In the genomic region with DNA sequence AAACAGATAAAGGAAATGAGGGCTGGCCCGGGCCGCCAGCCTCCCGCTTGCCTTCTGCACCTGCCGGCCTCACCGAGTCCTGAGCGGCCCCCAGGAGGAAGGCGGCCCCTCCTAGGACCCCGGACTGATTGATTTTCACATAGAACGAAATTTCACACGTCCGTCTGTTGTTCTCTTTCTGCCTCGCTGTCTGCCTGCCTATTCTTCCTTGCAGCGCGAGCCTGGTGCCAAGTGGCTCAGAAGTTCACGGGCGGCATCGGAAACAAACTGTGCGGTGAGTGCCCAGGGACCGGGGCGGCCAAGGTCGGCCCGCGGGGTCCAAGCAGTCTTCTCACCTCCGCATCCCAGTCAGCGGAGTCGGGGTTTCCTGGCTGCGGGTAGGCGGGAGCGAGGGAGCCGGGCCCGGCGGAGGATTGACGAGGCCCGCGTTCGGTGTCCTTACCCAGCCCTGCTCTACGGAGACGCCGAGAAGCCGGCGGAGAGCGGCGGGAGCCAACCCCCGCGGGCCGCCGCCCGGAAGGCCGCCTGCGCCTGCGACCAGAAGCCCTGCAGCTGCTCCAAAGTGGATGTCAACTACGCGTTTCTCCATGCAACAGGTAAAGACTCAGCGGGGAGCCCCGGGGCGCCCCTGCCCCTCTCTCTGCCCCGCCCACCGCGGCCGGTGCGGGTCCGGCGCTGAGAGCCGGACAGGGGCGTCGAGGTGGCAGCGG, we compare ENCODE assay signal across 12 cellular contexts. TPM values are rescaled to one million over a fixed set of nuclear protein-coding genes. Genes with fewer than 3 reads are reported as not detected.
DNase-seq lines count a peak whose midpoint lies in the region; ATAC-seq and TF ChIP-seq lines count a peak whose summit lies in the region.
"Had no signal": no experiment of that assay in that cellular context is flagged by ENCODE, and none has a peak within 500 bp of the region (broad histone marks: within the 10 kb centered on the region; RNA-seq: fewer than 3 reads in every experiment).

No MANE protein-coding gene starts in this region.

- H3K4me3 ChIP-seq in esophagus muscularis mucosa = peak overlapping the region in 1 of 4 donors; percentile 21
- H3K4me3 ChIP-seq in ovary = no peak overlapping the region

- H3K27ac Mint-ChIP-seq in activated CD4-positive, alpha-beta T cell treated with anti-CD3 and anti-CD28 coated beads, Interleukin-2, amount 10 ng/mL, durations not matched to agents 7 days and 5 days = peak overlapping the region; percentile 79
- H3K27ac Mint-ChIP-seq in natural killer cell = no peak overlapping the region
- H3K27ac Mint-ChIP-seq: CD14-positive monocyte had no signal

- H3K4me1 ChIP-seq in esophagus muscularis mucosa = peaks cover 14 to 37% (median 32%) of the 10 kb centered on the region in 4 donors
- no peaks in the 10 kb centered on the region for H3K4me1 ChIP-seq in ovary (ENCODE audit: insufficient read depth)

- H3K4me1 Mint-ChIP-seq in activated CD4-positive, alpha-beta T cell treated with anti-CD3 and anti-CD28 coated beads, Interleukin-2, amount 10 ng/mL, durations not matched to agents 7 days and 5 days = peaks cover 27% of the 10 kb centered on the region
- peaks cover 8 to 17% of the 10 kb centered on the region in 2 donors for H3K4me1 Mint-ChIP-seq in natural killer cell

- no peak for ATAC-seq in natural killer cell

- no peak for TF ChIP-seq EP300 in esophagus muscularis mucosa (IDR thresholded peaks at IDR 0.05)
- no peak for TF ChIP-seq EP300 in ovary (IDR thresholded peaks at IDR 0.05)

- peaks cover 91% of the 10 kb centered on the region for H3K27me3 Mint-ChIP-seq in activated CD4-positive, alpha-beta T cell treated with anti-CD3 and anti-CD28 coated beads, Interleukin-2, amount 10 ng/mL, durations not matched to agents 7 days and 5 days
- H3K27me3 Mint-ChIP-seq in natural killer cell (ENCODE audit: low read depth in 2 of 2) = peaks cover 72 to 81% of the 10 kb centered on the region in 2 donors

- intact Hi-C loops in esophagus muscularis mucosa (cut with DNase I) = no loop called here
- intact Hi-C loops in natural killer cell (cut with micrococcal nuclease) = no loop called here
- intact Hi-C loops in ovary (cut with DNase I) = no loop called here

- no peak for DNase-seq in activated CD4-positive, alpha-beta T cell treated with anti-CD3 and anti-CD28 coated beads, Interleukin-2, amount 10 ng/mL, durations not matched to agents 7 days and 5 days
- DNase-seq in activated CD4-positive, alpha-beta T cell treated with anti-CD3 and anti-CD28 coated beads, Interleukin-2, amount 50 U/mL, for 1 hour = no peak
- peak; percentile 35 for DNase-seq in NCI-H526 treated with DMSO at 0.1 percent for 48 hours (lab: John Stamatoyannopoulos, UW)
- DNase-seq in esophagus muscularis mucosa (ENCODE audit: extremely low spot score) = peak; percentile 70
- peak; percentile 25 for DNase-seq in stimulated activated CD8-positive, alpha-beta memory T cell treated with anti-CD3 and anti-CD28 coated beads, Interleukin-4, amount 100 ng/mL, for 48 hours
- DNase-seq in natural killer cell = no peak
- no peak for DNase-seq in midbrain (lab: John Stamatoyannopoulos, UW)
- DNase-seq in ovary = no peak
- DNase-seq: small intestine, stomach had no signal

- H3K27ac ChIP-seq in esophagus muscularis mucosa (replicated peaks in 1 of 4) (no peak overlapping the region), ovary (no peak overlapping the region)
- H3K27ac ChIP-seq: stomach had no signal

- POLR2A ChIA-PET in activated CD4-positive, alpha-beta T cell treated with anti-CD3 and anti-CD28 coated beads, Interleukin-2, amount 10 ng/mL, durations not matched to agents 7 days and 5 days (lab: Charles Lee) = no interaction called here

- no peaks in the 10 kb centered on the region for H3K9me3 Mint-ChIP-seq in activated CD4-positive, alpha-beta T cell treated with anti-CD3 and anti-CD28 coated beads, Interleukin-2, amount 10 ng/mL, durations not matched to agents 7 days and 5 days
- no peaks in the 10 kb centered on the region for H3K9me3 Mint-ChIP-seq in natural killer cell

- TF ChIP-seq CTCF in esophagus muscularis mucosa (IDR thresholded peaks at IDR 0.05) = no peak
- no peak for TF ChIP-seq CTCF in natural killer cell (IDR thresholded peaks at IDR 0.05)
- TF ChIP-seq CTCF in ovary (IDR thresholded peaks at IDR 0.05) = no peak

- no peak overlapping the region for H3K4me3 Mint-ChIP-seq in activated CD4-positive, alpha-beta T cell treated with anti-CD3 and anti-CD28 coated beads, Interleukin-2, amount 10 ng/mL, durations not matched to agents 7 days and 5 days
- no peak overlapping the region for H3K4me3 Mint-ChIP-seq in natural killer cell

- 6% methylated on average over 9 of the region's 67 CpGs for WGBS in esophagus muscularis mucosa
- 0 to 2% (median 1%) methylated on average over 49 to 67 of the region's 67 CpGs for WGBS in ovary, 3 donors

- no peaks in the 10 kb centered on the region for H3K9me3 ChIP-seq in esophagus muscularis mucosa
- H3K9me3 ChIP-seq in ovary = peaks cover 0 to 6% of the 10 kb centered on the region in 2 donors
- H3K9me3 ChIP-seq: stomach had no signal

- H3K27me3 ChIP-seq in esophagus muscularis mucosa = peaks cover 0 to 100% (median 36%) of the 10 kb centered on the region in 4 donors
- no peaks in the 10 kb centered on the region for H3K27me3 ChIP-seq in ovary

- no peak for TF ChIP-seq POLR2A in esophagus muscularis mucosa (IDR thresholded peaks at IDR 0.05; ENCODE audit: low read depth)
- no peak for TF ChIP-seq POLR2A in ovary (IDR thresholded peaks at IDR 0.05)

- no peaks in the 10 kb centered on the region for H3K36me3 Mint-ChIP-seq in activated CD4-positive, alpha-beta T cell treated with anti-CD3 and anti-CD28 coated beads, Interleukin-2, amount 10 ng/mL, durations not matched to agents 7 days and 5 days (ENCODE audit: low read depth)
- H3K36me3 Mint-ChIP-seq in natural killer cell = no peaks in the 10 kb centered on the region

- CTCF ChIA-PET in activated CD4-positive, alpha-beta T cell treated with anti-CD3 and anti-CD28 coated beads, Interleukin-2, amount 10 ng/mL, durations not matched to agents 7 days and 5 days (lab: Charles Lee) = no interaction called here

- H3K36me3 ChIP-seq in esophagus muscularis mucosa = no peaks in the 10 kb centered on the region
- H3K36me3 ChIP-seq in ovary = no peaks in the 10 kb centered on the region
- H3K36me3 ChIP-seq: stomach had no signal

RNA-seq across cellular contexts. Expression of gene GAD2, which starts 1.0 kb away (rescaled TPM):
- not detected for total RNA-seq in activated CD4-positive, alpha-beta T cell treated with anti-CD3 and anti-CD28 coated beads, Interleukin-2, amount 10 ng/mL, durations not matched to agents 7 days and 5 days
- total RNA-seq in esophagus muscularis mucosa (not detected), natural killer cell (not detected), ovary (not detected)
- polyA plus RNA-seq in ovary = under 1 TPM in 1 of 2 donors, not detected in 1; 0.02 TPM
- total RNA-seq: fibroblast of lung had no signal
- polyA plus RNA-seq: CD14-positive monocyte, fibroblast of lung had no signal

Comparison
In these comparisons a context has a peak if more than half of its experiments do, and no peak if none do; other contexts are left out.
1. DNase-seq: peak in NCI-H526 treated with DMSO at 0.1 percent for 48 hours (single experiment), esophagus muscularis mucosa (single experiment) and stimulated activated CD8-positive, alpha-beta memory T cell treated with anti-CD3 and anti-CD28 coated beads, Interleukin-4, amount 100 ng/mL, for 48 hours (single experiment); none in activated CD4-positive, alpha-beta T cell treated with anti-CD3 and anti-CD28 coated beads, Interleukin-2, amount 10 ng/mL, durations not matched to agents 7 days and 5 days (single experiment), activated CD4-positive, alpha-beta T cell treated with anti-CD3 and anti-CD28 coated beads, Interleukin-2, amount 50 U/mL, for 1 hour (single experiment), natural killer cell (single experiment), midbrain (single experiment) and ovary (0 of 5).